Comparison of ENCODE assay signal across 8 cellular contexts in genomic region chrX:1323315-1323714, GRCh38. TPM values are rescaled to one million over a fixed set of nuclear protein-coding genes. Genes with fewer than 3 reads are reported as not detected.
DNase-seq lines count a peak whose midpoint lies in the region; ATAC-seq, FAIRE-seq and TF ChIP-seq lines count a peak whose summit lies in the region.

No MANE protein-coding gene starts in this region.

- H3K9me2 ChIP-seq in PC-3 (replicated peaks; ENCODE audit: low read length), result no peaks in the 10 kb centered on the region

- H3K9me3 Mint-ChIP-seq in activated T-helper 1 cell treated with anti-CD3 and anti-CD28 coated beads, Interleukin-12 subunit alpha, Interleukin-12 subunit beta, Interleukin-2, Interleukin-4 antibody, amounts not matched to agents 30 ng/mL and 10 ng/mL and 1 ng/mL, durations not matched to agents 14 hours and 24 hours and 36 hours, result no peaks in the 10 kb centered on the region
- H3K9me3 Mint-ChIP-seq in immature natural killer cell, result no peaks in the 10 kb centered on the region

- H3K4me1 ChIP-seq in A549, result peaks cover 3% of the 10 kb centered on the region; the same call in 2 of the 3 replicates
- H3K4me1 ChIP-seq in PC-3 (ENCODE audit: insufficient read depth, low read length), result no peaks in the 10 kb centered on the region

- H3K36me3 ChIP-seq in PC-3 (ENCODE audit: low read depth, low read length), result no peaks in the 10 kb centered on the region

- ATAC-seq in A549 (peak; percentile 93), GM18499 (IDR thresholded peaks at IDR 0.05; ENCODE audit: insufficient read depth, unreplicated experiment) (peak; percentile 42), HG03095 (IDR thresholded peaks at IDR 0.05; ENCODE audit: unreplicated experiment) (peak; percentile 63), PC-3 (peak; percentile 88)

- H3K4me3 ChIP-seq in A549 (no peak overlapping the region), PC-3 (ENCODE audit: low read length) (no peak overlapping the region)

- TF ChIP-seq EP300 in A549 (IDR thresholded peaks at IDR 0.05), result no peak

- TF ChIP-seq CTCF in A549 (IDR thresholded peaks at IDR 0.05) (peak; percentile 63), PC-3 (conservative IDR thresholded peaks at IDR 0.05; ENCODE audit: low read depth, low read length) (peak; percentile 58)

- WGBS in A549 (ENCODE audit: missing lambda C conversion rate), result 4% methylated on average over 10 of the region's 10 CpGs

- H3K36me3 Mint-ChIP-seq in activated T-helper 1 cell treated with anti-CD3 and anti-CD28 coated beads, Interleukin-12 subunit alpha, Interleukin-12 subunit beta, Interleukin-2, Interleukin-4 antibody, amounts not matched to agents 30 ng/mL and 10 ng/mL and 1 ng/mL, durations not matched to agents 14 hours and 24 hours and 36 hours (ENCODE audit: low read depth), result no peaks in the 10 kb centered on the region
- H3K36me3 Mint-ChIP-seq in immature natural killer cell, result no peaks in the 10 kb centered on the region

- no peak overlapping the region for H2AFZ ChIP-seq in PC-3 (ENCODE audit: low read length)

- peak; percentile 73 for FAIRE-seq in A549 (lab: Jason Lieb, UNC)
- no peak for FAIRE-seq in frontal cortex (lab: Jason Lieb, UNC)

- BruUV-seq in PC-3 (replicated peaks; lab: Mats Ljungman, UMichigan), result no TSS peak

- peak; percentile 56 to 65 for TF ChIP-seq RAD21 in A549 (conservative IDR thresholded peaks at IDR 0.05 in 1 of 2, IDR thresholded peaks at IDR 0.05 in 1 of 2)

- peaks cover 12% of the 10 kb centered on the region for H3K4me1 Mint-ChIP-seq in activated T-helper 1 cell treated with anti-CD3 and anti-CD28 coated beads, Interleukin-12 subunit alpha, Interleukin-12 subunit beta, Interleukin-2, Interleukin-4 antibody, amounts not matched to agents 30 ng/mL and 10 ng/mL and 1 ng/mL, durations not matched to agents 14 hours and 24 hours and 36 hours (ENCODE audit: low read depth)
- H3K4me1 Mint-ChIP-seq in immature natural killer cell, result peaks cover 0 to 3% of the 10 kb centered on the region in 2 donors

- TF ChIP-seq POLR2A in A549 (IDR thresholded peaks at IDR 0.05; ENCODE audit: low read length), result no peak

- H4K20me1 ChIP-seq in PC-3 (ENCODE audit: low read length), result no peaks in the 10 kb centered on the region

- H3K4me3 Mint-ChIP-seq in activated T-helper 1 cell treated with anti-CD3 and anti-CD28 coated beads, Interleukin-12 subunit alpha, Interleukin-12 subunit beta, Interleukin-2, Interleukin-4 antibody, amounts not matched to agents 30 ng/mL and 10 ng/mL and 1 ng/mL, durations not matched to agents 14 hours and 24 hours and 36 hours, result no peak overlapping the region
- no peak overlapping the region for H3K4me3 Mint-ChIP-seq in immature natural killer cell

- DNase-seq in A549 (ENCODE audit: low read depth in 1 of 2, low spot score in 1 of 2) (peak; percentile 76 to 84), PC-3 (peak; percentile 64), immature natural killer cell (peak; percentile 34 to 49 (median 42)), frontal cortex (ENCODE audit: low spot score in 2 of 2) (no peak)
- peak; percentile 45 for DNase-seq in activated T-helper 1 cell treated with anti-CD3 and anti-CD28 coated beads, Interleukin-12 subunit alpha, Interleukin-12 subunit beta, Interleukin-2, Interleukin-4 antibody, amounts not matched to agents 30 ng/mL and 10 ng/mL and 1 ng/mL, durations not matched to agents 14 hours and 24 hours and 36 hours (ENCODE audit: low spot score)
- peak; percentile 30 for DNase-seq in stimulated activated CD8-positive, alpha-beta memory T cell treated with anti-CD3 and anti-CD28 coated beads, Interleukin-7, amount 100 ng/mL, for 24 hours (ENCODE audit: low read depth)

- CTCF ChIA-PET in A549 (lab: Yijun Ruan, JAX), result no interaction called here
- CTCF ChIA-PET in PC-3 (lab: Charles Lee), result no interaction called here

- H3K27me3 Mint-ChIP-seq in activated T-helper 1 cell treated with anti-CD3 and anti-CD28 coated beads, Interleukin-12 subunit alpha, Interleukin-12 subunit beta, Interleukin-2, Interleukin-4 antibody, amounts not matched to agents 30 ng/mL and 10 ng/mL and 1 ng/mL, durations not matched to agents 14 hours and 24 hours and 36 hours (ENCODE audit: insufficient read depth), result peaks cover 5% of the 10 kb centered on the region
- H3K27me3 Mint-ChIP-seq in immature natural killer cell (ENCODE audit: low read depth in 3 of 3), result peaks cover 0 to 8% (median 2%) of the 10 kb centered on the region in 3 donors

- no peaks in the 10 kb centered on the region for H3F3A ChIP-seq in PC-3 (ENCODE audit: low read length, unreplicated experiment)

- intact Hi-C loops in PC-3 (cut with micrococcal nuclease), result no loop called here
- intact Hi-C loops in activated T-helper 1 cell treated with anti-CD3 and anti-CD28 coated beads, Interleukin-12 subunit alpha, Interleukin-12 subunit beta, Interleukin-2, Interleukin-4 antibody, amounts not matched to agents 30 ng/mL and 10 ng/mL and 1 ng/mL, durations not matched to agents 14 hours and 24 hours and 36 hours (cut with micrococcal nuclease), result loop anchor here (5.0 kb wide), 3 partner anchors 129 to 259 kb away; partner anchors contain the start of gene ASMTL

- no peaks in the 10 kb centered on the region for H3K79me2 ChIP-seq in PC-3 (ENCODE audit: low read length)

- H3K27ac ChIP-seq in A549, result no peak overlapping the region
- no peak overlapping the region for H3K27ac ChIP-seq in PC-3 (ENCODE audit: low read length)

- H3K4me2 ChIP-seq in A549, result peak overlapping the region; percentile 19; the same call in 1 of the 3 replicates
- no peak overlapping the region for H3K4me2 ChIP-seq in PC-3 (ENCODE audit: low read length)

- H3K27me3 ChIP-seq in PC-3 (ENCODE audit: low read length), result no peaks in the 10 kb centered on the region

- peak overlapping the region; percentile 55 for H3K27ac Mint-ChIP-seq in activated T-helper 1 cell treated with anti-CD3 and anti-CD28 coated beads, Interleukin-12 subunit alpha, Interleukin-12 subunit beta, Interleukin-2, Interleukin-4 antibody, amounts not matched to agents 30 ng/mL and 10 ng/mL and 1 ng/mL, durations not matched to agents 14 hours and 24 hours and 36 hours
- no peak overlapping the region for H3K27ac Mint-ChIP-seq in immature natural killer cell

- no peaks in the 10 kb centered on the region for H3K9me3 ChIP-seq in A549
- no peaks in the 10 kb centered on the region for H3K9me3 ChIP-seq in PC-3 (ENCODE audit: low read length)

- H3K9ac ChIP-seq in PC-3 (ENCODE audit: low read length), result no peak overlapping the region

- POLR2A ChIA-PET in A549 (lab: Yijun Ruan, JAX) (no interaction called here), PC-3 (lab: Charles Lee; ENCODE audit: unreplicated experiment) (no interaction called here)

TF ChIP-seq in A549, 52 proteins besides CTCF, POLR2A, EP300 and RAD21:
- TF ChIP-seq SMC3 (IDR thresholded peaks at IDR 0.05) (peak; percentile 50), FOSB (CRISPR knock-in tag; IDR thresholded peaks at IDR 0.05) (no peak), KDM1A (IDR thresholded peaks at IDR 0.05; ENCODE audit: low read depth) (no peak)
- TF ChIP-seq, protein P1, sequence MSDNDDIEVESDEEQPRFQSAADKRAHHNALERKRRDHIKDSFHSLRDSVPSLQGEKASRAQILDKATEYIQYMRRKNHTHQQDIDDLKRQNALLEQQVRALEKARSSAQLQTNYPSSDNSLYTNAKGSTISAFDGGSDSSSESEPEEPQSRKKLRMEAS (IDR thresholded peaks at IDR 0.05), result 0 out of 2 replicates have a peak, but pooled peaks have one; percentile 28

RNA-seq across cellular contexts. Expression of gene IL3RA, which starts 13.3 kb away (rescaled TPM):
- polyA plus RNA-seq in A549 (2011; rRNA removed), result 0.28 and 0.31 TPM in 2 replicates
- 0.07 and 0.12 TPM in 2 replicates for polyA plus RNA-seq in A549 (2012; cell fraction: cytosol; rRNA removed)
- 0.14 and 0.15 TPM in 2 replicates for polyA plus RNA-seq in A549 (2012; cell fraction: nucleus; rRNA removed)
- 0.05 to 0.12 TPM in 2 of 3 replicates, not detected in the other for polyA plus RNA-seq in A549 (2017; fragmentation: RNase III; extraction: RNeasy Plus Mini Kit Qiagen cat#74134 plus additional on column Dnase treatment)
- polyA minus RNA-seq in A549 (2011; rRNA and poly(A)+ RNA removed), result 0.19 and 0.50 TPM in 2 replicates
- not detected in 2 replicates for total RNA-seq in PC-3 (2014; rRNA removed)
- total RNA-seq in activated T-helper 1 cell treated with anti-CD3 and anti-CD28 coated beads, Interleukin-12 subunit alpha, Interleukin-12 subunit beta, Interleukin-2, Interleukin-4 antibody, amounts not matched to agents 30 ng/mL and 10 ng/mL and 1 ng/mL, durations not matched to agents 14 hours and 24 hours and 36 hours, result 4.2 and 5.3 TPM in 2 replicates
- 1 to 10 TPM in 2 of 3 donors, under 1 TPM in 1; 0.79 to 5.0 (median 1.5) TPM for polyA plus RNA-seq in immature natural killer cell
- 1.2 TPM for total RNA-seq in frontal cortex

RNA-seq across cellular contexts. Expression of gene CSF2RA, which starts 54.7 kb away (rescaled TPM):
- polyA plus RNA-seq in A549 (2011; rRNA removed), result 6.3 and 6.8 TPM in 2 replicates
- polyA plus RNA-seq in A549 (2012; cell fraction: cytosol; rRNA removed), result 1.2 and 1.3 TPM in 2 replicates
- 1.3 and 2.0 TPM in 2 replicates for polyA plus RNA-seq in A549 (2012; cell fraction: nucleus; rRNA removed)
- polyA plus RNA-seq in A549 (2017; fragmentation: RNase III; extraction: RNeasy Plus Mini Kit Qiagen cat#74134 plus additional on column Dnase treatment), result 3.8 to 4.8 TPM (median 4.4 TPM) in 3 replicates
- polyA minus RNA-seq in A549 (2011; rRNA and poly(A)+ RNA removed), result 5.7 and 11.0 TPM in 2 replicates
- total RNA-seq in PC-3 (2014; rRNA removed), result 0.63 and 3.8 TPM in 2 replicates
- total RNA-seq in activated T-helper 1 cell treated with anti-CD3 and anti-CD28 coated beads, Interleukin-12 subunit alpha, Interleukin-12 subunit beta, Interleukin-2, Interleukin-4 antibody, amounts not matched to agents 30 ng/mL and 10 ng/mL and 1 ng/mL, durations not matched to agents 14 hours and 24 hours and 36 hours, result 0.24 and 0.52 TPM in 2 replicates
- 10 to 100 TPM in 1 of 3 donors, 1 to 10 TPM in 2; 1.7 to 12.8 (median 6.6) TPM for polyA plus RNA-seq in immature natural killer cell
- 4.9 TPM for total RNA-seq in frontal cortex

Comparison
In these comparisons a context has a peak if more than half of its experiments do, and no peak if none do; other contexts are left out.
1. ATAC-seq: peak in every context shown above with its lines; median percentile 93 in A549; 88 in PC-3; 63 in HG03095; 42 in GM18499.
2. DNase-seq: peak in A549 (2 of 2), PC-3 (single experiment), activated T-helper 1 cell treated with anti-CD3 and anti-CD28 coated beads, Interleukin-12 subunit alpha, Interleukin-12 subunit beta, Interleukin-2, Interleukin-4 antibody, amounts not matched to agents 30 ng/mL and 10 ng/mL and 1 ng/mL, durations not matched to agents 14 hours and 24 hours and 36 hours (single experiment), immature natural killer cell (3 of 3) and stimulated activated CD8-positive, alpha-beta memory T cell treated with anti-CD3 and anti-CD28 coated beads, Interleukin-7, amount 100 ng/mL, for 24 hours (single experiment); none in frontal cortex (0 of 2).